Comparison of ENCODE assay signal across 8 cellular contexts in the genomic region with DNA sequence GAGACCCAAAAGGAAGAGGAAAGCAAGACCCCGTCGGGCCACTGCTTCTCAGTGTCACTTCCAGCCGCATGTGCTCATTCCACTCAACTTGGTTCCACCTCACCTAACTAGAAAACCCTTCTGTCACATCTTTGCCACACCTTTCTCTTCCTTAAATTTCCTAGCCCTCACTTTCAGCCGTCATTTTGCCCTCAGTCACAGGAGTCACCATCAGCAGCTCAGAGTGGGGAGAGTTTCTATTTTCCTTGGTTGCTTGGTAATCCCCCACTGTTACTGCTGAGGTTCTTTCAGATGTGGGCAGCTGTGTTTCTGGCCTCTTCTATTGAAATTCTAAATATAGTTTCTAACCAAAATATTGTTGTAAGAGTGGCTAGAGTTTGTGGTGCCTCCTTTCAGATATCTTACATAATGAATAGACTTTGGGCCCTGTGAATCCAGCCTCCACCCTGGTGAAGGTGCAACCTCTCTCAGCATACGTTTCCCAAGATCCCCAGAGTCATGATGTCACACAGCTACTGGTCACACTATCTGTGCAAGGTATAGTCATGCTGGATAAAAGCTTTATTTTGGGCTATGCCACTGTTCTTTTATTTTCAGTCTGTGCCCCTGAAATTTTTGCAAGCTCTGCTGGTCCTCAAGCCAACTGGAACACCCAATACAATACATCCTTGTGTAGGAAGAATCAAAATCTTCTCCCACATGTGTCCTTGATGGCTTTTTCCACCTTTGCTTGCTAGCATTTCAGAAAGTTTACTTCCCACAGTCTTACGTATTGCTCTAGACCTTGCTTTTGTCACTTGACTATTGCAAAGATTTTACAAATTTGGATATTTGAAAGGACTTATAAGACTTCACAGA.
DNase-seq lines count a peak whose midpoint lies in the region; ATAC-seq and TF ChIP-seq lines count a peak whose summit lies in the region.

No MANE protein-coding gene starts in this region.

- peak overlapping the region in 5 of 11 experiments; percentile 20 to 61 (median 34); a peak in 6 of 22 replicates for H3K27ac ChIP-seq in BLaER1 treated with 17β-estradiol and CSF1 and Interleukin-3, amounts not matched to agents 10 nM and 100 nM

- H3K36me3 ChIP-seq in BLaER1 treated with 17β-estradiol and CSF1 and Interleukin-3, amounts not matched to agents 10 nM and 100 nM, result peaks cover 30 to 76% (median 43%) of the 10 kb centered on the region in 11 experiments; a peak in 21 of 22 replicates

- no peaks in the 10 kb centered on the region for H4K20me1 ChIP-seq in BLaER1 treated with 17β-estradiol and CSF1 and Interleukin-3, amounts not matched to agents 10 nM and 100 nM

- TF ChIP-seq POLR2A in GM19099 (IDR thresholded peaks at IDR 0.05; ENCODE audit: extremely low read depth, insufficient read length, low read depth), result peak; percentile 39

- H3K4me2 ChIP-seq in BLaER1 treated with 17β-estradiol and CSF1 and Interleukin-3, amounts not matched to agents 10 nM and 100 nM, result peak overlapping the region in 8 of 11 experiments; percentile 36 to 59 (median 44); a peak in 15 of 22 replicates

- peak overlapping the region in 2 of 11 experiments; percentile 2 to 27; a peak in 1 of 22 replicates for H3K9ac ChIP-seq in BLaER1 treated with 17β-estradiol and CSF1 and Interleukin-3, amounts not matched to agents 10 nM and 100 nM

- H3K27me3 ChIP-seq in BLaER1 treated with 17β-estradiol and CSF1 and Interleukin-3, amounts not matched to agents 10 nM and 100 nM, result no peaks in the 10 kb centered on the region

- H3K9me3 ChIP-seq in BLaER1 treated with 17β-estradiol and CSF1 and Interleukin-3, amounts not matched to agents 10 nM and 100 nM (replicated peaks in 1 of 11), result peaks cover 0 to 6% (median 0%) of the 10 kb centered on the region in 11 experiments; a peak in 1 of 22 replicates

- peak; percentile 50 for ATAC-seq in HG03066 (IDR thresholded peaks at IDR 0.05; ENCODE audit: low read depth, unreplicated experiment)

- peaks cover 0 to 22% (median 17%) of the 10 kb centered on the region in 10 experiments; a peak in 16 of 20 replicates for H3K4me1 ChIP-seq in BLaER1 treated with 17β-estradiol and CSF1 and Interleukin-3, amounts not matched to agents 10 nM and 100 nM

- H3K4me3 ChIP-seq in BLaER1 treated with 17β-estradiol and CSF1 and Interleukin-3, amounts not matched to agents 10 nM and 100 nM, result no peak overlapping the region

- DNase-seq in effector CD8-positive, alpha-beta T cell (lab: John Stamatoyannopoulos, UW), result peak; percentile 9
- DNase-seq in NCI-H524 treated with DMSO at 0.1 percent for 48 hours (lab: John Stamatoyannopoulos, UW) (no peak), NCI-H2196 treated with DMSO at 0.1 percent for 48 hours (lab: John Stamatoyannopoulos, UW; ENCODE audit: unreplicated experiment) (no peak), NCI-H1105 treated with DMSO at 0.1 percent for 48 hours (lab: John Stamatoyannopoulos, UW) (no peak), T-helper 1 cell (no peak)
